Comparison of ENCODE assay signal across 8 cellular contexts in genomic region chr9:114155263-114155966, GRCh38. TPM values are rescaled to one million over a fixed set of nuclear protein-coding genes. Genes with fewer than 3 reads are reported as not detected.
DNase-seq lines count a peak whose midpoint lies in the region; ATAC-seq and TF ChIP-seq lines count a peak whose summit lies in the region.

TSS of gene COL27A1 (plus strand) at chr9:114155537. CDS start at chr9:114155951, 414 bp downstream.

- TF ChIP-seq CTCF in HEK293 (tag by site-specific recombination; IDR thresholded peaks at IDR 0.05) (peak; percentile 80), brain microvascular endothelial cell (IDR thresholded peaks at IDR 0.05; ENCODE audit: low read depth, low read length, missing control alignments) (peak; percentile 92), gastrocnemius medialis (IDR thresholded peaks at IDR 0.05 in 4 of 5, conservative IDR thresholded peaks at IDR 0.05 in 1 of 5) (peak; percentile 87 to 98 (median 96))

- H3K27ac ChIP-seq in HEK293 (ENCODE audit: extremely low read depth, low read depth, low read length) (peak within 1 kb of the TSS; percentile 56; the same call in 1 of the 2 replicates), brain microvascular endothelial cell (peak within 1 kb of the TSS; percentile 2), gastrocnemius medialis (peak within 1 kb of the TSS; percentile 56 to 71 (median 64))

- no peak for TF ChIP-seq POLR2A in gastrocnemius medialis (IDR thresholded peaks at IDR 0.05)

- DNase-seq in NCI-H1105 (lab: John Stamatoyannopoulos, UW) (peak; percentile 56), UCSD-AML1 (lab: John Stamatoyannopoulos, UW; ENCODE audit: unreplicated experiment) (peak; percentile 74), brain microvascular endothelial cell (peak; percentile 65), gastrocnemius medialis (peak; percentile 53 to 73)

- in situ Hi-C loops in brain microvascular endothelial cell (cut with HindIII; ENCODE audit: low pct_ligation_motif_present, low sequenced_read_pairs) (no loop called here), gastrocnemius medialis (cut with MboI; ENCODE audit: low sequenced_read_pairs in 4 of 4) (loop anchor here in 1 of 4 donors (10.0 kb wide), 1 partner anchor 129 kb away; no protein-coding TSS in a partner anchor)

- peaks cover 9% of the 10 kb centered on the region for H3K4me1 ChIP-seq in ES-I3 (ENCODE audit: insufficient read depth, low read length)
- no peaks in the 10 kb centered on the region; the same call in 1 of the 2 replicates for H3K4me1 ChIP-seq in HEK293 (ENCODE audit: control insufficient read depth, insufficient read depth, low read length)
- peaks cover 4 to 16% of the 10 kb centered on the region in 2 donors for H3K4me1 ChIP-seq in gastrocnemius medialis

- CTCF ChIA-PET in HEK293 (lab: Yijun Ruan, JAX): interaction anchor here (0.6 to 2.8 kb wide), 29 partner anchors 9 to 751 kb away, joined by 3 to 15 read pairs (median 3); no protein-coding TSS in a partner anchor

- peak within 1 kb of the TSS; percentile 66 for H3K4me3 ChIP-seq in HEK293 (ENCODE audit: low read depth, low read length)
- H3K4me3 ChIP-seq in brain microvascular endothelial cell (ENCODE audit: low read depth, low read length): peak within 1 kb of the TSS; percentile 67
- peak within 1 kb of the TSS; percentile 53 for H3K4me3 ChIP-seq in iPS-11a (ENCODE audit: low read depth, low read length)
- H3K4me3 ChIP-seq in gastrocnemius medialis: peak within 1 kb of the TSS; percentile 57 to 68 (median 62)

- H3K9me3 ChIP-seq in ES-I3 (ENCODE audit: control insufficient read depth, insufficient read depth, low read length) (no peaks in the 10 kb centered on the region), HEK293 (ENCODE audit: control insufficient read depth, insufficient read depth, low read depth, low read length) (no peaks in the 10 kb centered on the region), gastrocnemius medialis (no peaks in the 10 kb centered on the region)

- ATAC-seq in gastrocnemius medialis (peak; percentile 83), HG03469 (IDR thresholded peaks at IDR 0.05; ENCODE audit: unreplicated experiment) (no peak)

- peak within 1 kb of the TSS; percentile 79 for H3K9ac ChIP-seq in ES-I3 (ENCODE audit: low read depth, low read length)

- H3K27me3 ChIP-seq in brain microvascular endothelial cell (replicated peaks) (peaks cover 19% of the 10 kb centered on the region), gastrocnemius medialis (peaks cover 12 to 17% (median 14%) of the 10 kb centered on the region in 3 donors)

- POLR2A ChIA-PET in HEK293 (lab: Yijun Ruan, JAX): interaction anchor here (0.7 to 1.7 kb wide), 4 partner anchors 8 to 136 kb away, joined by 3 to 7 read pairs (median 3); no protein-coding TSS in a partner anchor

- H3K36me3 ChIP-seq in ES-I3 (ENCODE audit: insufficient read depth, low read length) (no peaks in the 10 kb centered on the region), HEK293 (ENCODE audit: control insufficient read depth in 2 of 2, insufficient read depth in 1 of 2, low read length in 2 of 2) (no peaks in the 10 kb centered on the region), brain microvascular endothelial cell (replicated peaks) (no peaks in the 10 kb centered on the region), gastrocnemius medialis (no peaks in the 10 kb centered on the region)

- intact Hi-C loops in gastrocnemius medialis (cut with DNase I; ENCODE audit: low total_unique reads): loop anchor here (1.0 to 2.0 kb wide), 4 partner anchors 47 to 136 kb away; no protein-coding TSS in a partner anchor

TF ChIP-seq in HEK293, 187 proteins besides CTCF, POLR2A, EP300 and RAD21 (continues in another document):
- TF ChIP-seq ZNF558 (tag by site-specific recombination; IDR thresholded peaks at IDR 0.05) (no peak), ZNF335 (tag by site-specific recombination; conservative IDR thresholded peaks at IDR 0.05) (peak; percentile 39), MYNN (tag by site-specific recombination; IDR thresholded peaks at IDR 0.05; ENCODE audit: borderline replicate concordance) (no peak), GLI4 (tag by site-specific recombination; IDR thresholded peaks at IDR 0.05) (no peak), ZNF518A (tag by site-specific recombination; conservative IDR thresholded peaks at IDR 0.05; ENCODE audit: low read depth) (no peak), BCL11A (tag by site-specific recombination; IDR thresholded peaks at IDR 0.05; ENCODE audit: low read depth) (no peak), ZNF473 (tag by site-specific recombination; IDR thresholded peaks at IDR 0.05) (no peak), ZBTB8A (tag by site-specific recombination; IDR thresholded peaks at IDR 0.05) (peak; percentile 16; the same call in 1 of the 2 replicates), ZNF148 (tag by site-specific recombination; IDR thresholded peaks at IDR 0.05; ENCODE audit: borderline replicate concordance) (no peak), PATZ1 (tag by site-specific recombination; IDR thresholded peaks at IDR 0.05) (peak; percentile 73), ZNF354C (tag by site-specific recombination; IDR thresholded peaks at IDR 0.05; ENCODE audit: borderline replicate concordance, low read depth) (no peak)

RNA-seq across cellular contexts. Expression of gene COL27A1, which starts in this region (rescaled TPM):
- total RNA-seq in gastrocnemius medialis: 1 to 10 TPM in 2 of 4 donors, under 1 TPM in 2; 0.42 to 1.4 (median 0.95) TPM

Comparison
In these comparisons a context has a peak if more than half of its experiments do, and no peak if none do; other contexts are left out.
1. H3K27ac ChIP-seq: peak in every context shown above with its lines; median percentile 64 in gastrocnemius medialis; 56 in HEK293; 2 in brain microvascular endothelial cell.